ENCODE assay signal across 26 cellular contexts in the genomic region with DNA sequence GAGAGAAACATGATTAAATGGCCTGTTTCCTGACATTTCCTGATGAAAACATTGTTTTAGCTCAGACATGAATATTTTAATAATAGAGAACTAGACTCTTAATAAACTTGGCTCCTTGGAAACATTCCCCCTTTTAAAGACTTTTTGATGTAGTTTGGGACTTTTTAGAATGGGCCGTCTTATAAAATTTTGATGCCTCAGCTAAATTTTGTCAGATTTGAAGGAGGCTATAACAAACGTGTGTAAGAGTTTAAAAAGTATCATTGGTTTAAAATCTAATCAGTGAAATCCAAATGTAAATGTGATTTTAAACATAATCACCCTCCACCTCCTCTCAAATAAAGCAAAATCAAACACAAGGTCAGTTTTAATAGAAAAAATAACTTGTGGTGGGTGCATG.
DNase-seq lines count a peak whose midpoint lies in the region; ATAC-seq, FAIRE-seq and TF ChIP-seq lines count a peak whose summit lies in the region.
"Had no signal": no experiment of that assay in that cellular context is flagged by ENCODE, and none has a peak within 500 bp of the region (broad histone marks: within the 10 kb centered on the region; RNA-seq: fewer than 3 reads in every experiment).

No MANE protein-coding gene starts in this region.

- no peak for TF ChIP-seq EP300 in SK-N-SH (IDR thresholded peaks at IDR 0.05; ENCODE audit: borderline replicate concordance in 1 of 2, low read depth in 1 of 2, low read length in 1 of 2)

- TF ChIP-seq RAD21 in SK-N-SH (IDR thresholded peaks at IDR 0.05; ENCODE audit: low read length) = no peak

- no peak overlapping the region for H2AFZ ChIP-seq in SK-N-SH (ENCODE audit: low read depth)
- H2AFZ ChIP-seq in MM.1S (ENCODE audit: low read length) = peak overlapping the region; percentile 64; the same call in 1 of the 2 replicates
- H2AFZ ChIP-seq in astrocyte (ENCODE audit: low read depth, low read length) = no peak overlapping the region
- H2AFZ ChIP-seq: GM23338 had no signal

- H3K27me3 ChIP-seq in SK-N-SH (ENCODE audit: insufficient read depth) = no peaks in the 10 kb centered on the region; the same call in 1 of the 2 replicates
- no peaks in the 10 kb centered on the region for H3K27me3 ChIP-seq in MM.1S (replicated peaks; ENCODE audit: insufficient read depth, low read length)
- H3K27me3 ChIP-seq in astrocyte (ENCODE audit: insufficient read depth, low read length) = no peaks in the 10 kb centered on the region
- H3K27me3 ChIP-seq: BLaER1 treated with 17β-estradiol and CSF1 and Interleukin-3, amounts not matched to agents 10 nM and 100 nM had no signal

- H3K27ac ChIP-seq in SK-N-SH (ENCODE audit: low read depth in 2 of 2, low read length in 1 of 2) = no peak overlapping the region
- peak overlapping the region; percentile 80; the same call in 1 of the 2 replicates for H3K27ac ChIP-seq in MM.1S (ENCODE audit: low read length)
- no peak overlapping the region for H3K27ac ChIP-seq in astrocyte (ENCODE audit: low read depth, low read length)
- H3K27ac ChIP-seq: 22Rv1; BLaER1 treated with 17β-estradiol and CSF1 and Interleukin-3, amounts not matched to agents 10 nM and 100 nM had no signal

- H3K4me2 ChIP-seq in SK-N-SH = no peak overlapping the region
- peak overlapping the region; percentile 88 for H3K4me2 ChIP-seq in MM.1S (ENCODE audit: low read depth, low read length)
- no peak overlapping the region for H3K4me2 ChIP-seq in astrocyte (ENCODE audit: low read length)
- H3K4me2 ChIP-seq: BLaER1 treated with 17β-estradiol and CSF1 and Interleukin-3, amounts not matched to agents 10 nM and 100 nM; GM23338 had no signal

- no peak overlapping the region for H3K4me3 Mint-ChIP-seq in astrocyte (ENCODE audit: unreplicated experiment)
- H3K4me3 Mint-ChIP-seq in activated T-cell treated with anti-CD3 and anti-CD28 coated beads, Interleukin-2, amount 50 U/mL, for 4 hours = no peak overlapping the region
- H3K4me3 Mint-ChIP-seq: CD14-positive monocyte; CD4-positive, alpha-beta T cell; CD8-positive, alpha-beta memory T cell; GM23338; H9 had no signal

- H4K20me1 ChIP-seq in SK-N-SH (ENCODE audit: insufficient read depth) = no peaks in the 10 kb centered on the region
- no peaks in the 10 kb centered on the region for H4K20me1 ChIP-seq in MM.1S (ENCODE audit: insufficient read depth, low read length)
- no peaks in the 10 kb centered on the region for H4K20me1 ChIP-seq in astrocyte (ENCODE audit: insufficient read depth, low read length)
- H4K20me1 ChIP-seq: BLaER1 treated with 17β-estradiol and CSF1 and Interleukin-3, amounts not matched to agents 10 nM and 100 nM had no signal

- no peak for TF ChIP-seq CTCF in SK-N-SH (IDR thresholded peaks at IDR 0.05)
- no peak for TF ChIP-seq CTCF in MM.1S (IDR thresholded peaks at IDR 0.05; ENCODE audit: low read length)
- no peak for TF ChIP-seq CTCF in astrocyte (IDR thresholded peaks at IDR 0.05; ENCODE audit: insufficient read depth, low read depth, low read length)

- no peaks in the 10 kb centered on the region for H3K9me2 ChIP-seq in SK-N-SH
- no peaks in the 10 kb centered on the region for H3K9me2 ChIP-seq in MM.1S (replicated peaks; ENCODE audit: insufficient read depth, low read length)

- H3K9me3 Mint-ChIP-seq in astrocyte (ENCODE audit: unreplicated experiment) = no peaks in the 10 kb centered on the region
- peaks cover 6% of the 10 kb centered on the region for H3K9me3 Mint-ChIP-seq in activated T-cell treated with anti-CD3 and anti-CD28 coated beads, Interleukin-2, amount 50 U/mL, for 4 hours
- H3K9me3 Mint-ChIP-seq: CD4-positive, alpha-beta T cell; GM23338; H9 had no signal

- 8% methylated on average over 2 of the region's 2 CpGs for WGBS in SK-N-SH (ENCODE audit: low lambda C conversion rate)

- CTCF ChIA-PET in SK-N-SH (lab: Yijun Ruan, JAX) = no interaction called here

- POLR2A ChIA-PET in SK-N-SH (lab: Yijun Ruan, JAX) = no interaction called here

- FAIRE-seq in astrocyte (lab: Jason Lieb, UNC) = peak; percentile 32
- FAIRE-seq: A204.1, D721Med, GM12891, GM18507 had no signal

- H3K4me1 ChIP-seq in SK-N-SH (ENCODE audit: control insufficient read depth in 1 of 2, insufficient read depth in 2 of 2, low read depth in 1 of 2, low read length in 1 of 2) (no peaks in the 10 kb centered on the region), MM.1S (ENCODE audit: low read length) (peaks cover 23% of the 10 kb centered on the region), astrocyte (ENCODE audit: insufficient read depth, low read length) (no peaks in the 10 kb centered on the region)
- H3K4me1 ChIP-seq: BE2C had no signal

- H3F3A ChIP-seq in SK-N-SH (replicated peaks; ENCODE audit: insufficient read depth) (peaks cover 9% of the 10 kb centered on the region), MM.1S (ENCODE audit: insufficient read depth, low read length) (0 out of 2 replicates have a peak, but pooled peaks cover 4% of the 10 kb centered on the region)

- no peaks in the 10 kb centered on the region for H3K79me2 ChIP-seq in SK-N-SH (ENCODE audit: insufficient read depth)
- H3K79me2 ChIP-seq in MM.1S (ENCODE audit: low read length) = no peaks in the 10 kb centered on the region
- H3K79me2 ChIP-seq in astrocyte (ENCODE audit: insufficient read depth, low read length) = no peaks in the 10 kb centered on the region

- no peak for DNase-seq in SK-N-SH
- no peak for DNase-seq in MM.1S
- no peak for DNase-seq in astrocyte (ENCODE audit: low read depth)
- no peak for DNase-seq in ureter (ENCODE audit: low spot score)
- DNase-seq in activated T-cell treated with anti-CD3 and anti-CD28 coated beads, Interleukin-2, amount 50 U/mL, for 4 hours = no peak
- DNase-seq: ACHN; AML-193; BE2C; CD4-positive, alpha-beta T cell; CD8-positive, alpha-beta memory T cell; DMS 273 treated with DMSO at 0.1 percent for 48 hours; DMS79; EL; GF-D8; H9 had no signal

- H3K9me3 ChIP-seq in SK-N-SH (no peaks in the 10 kb centered on the region), MM.1S (replicated peaks; ENCODE audit: insufficient read depth, low read length) (no peaks in the 10 kb centered on the region), astrocyte (ENCODE audit: insufficient read depth, low read depth, low read length) (no peaks in the 10 kb centered on the region)
- H3K9me3 ChIP-seq: BE2C had no signal

- H3K4me1 Mint-ChIP-seq in astrocyte (ENCODE audit: low read depth, unreplicated experiment) = peaks cover 10% of the 10 kb centered on the region
- H3K4me1 Mint-ChIP-seq in activated T-cell treated with anti-CD3 and anti-CD28 coated beads, Interleukin-2, amount 50 U/mL, for 4 hours (ENCODE audit: low read depth) = peaks cover 1% of the 10 kb centered on the region
- H3K4me1 Mint-ChIP-seq: CD14-positive monocyte; CD8-positive, alpha-beta memory T cell; GM23338; H9 had no signal

- H3K4me3 ChIP-seq in SK-N-SH (ENCODE audit: low read depth in 2 of 2, low read length in 1 of 2) = no peak overlapping the region
- H3K4me3 ChIP-seq in MM.1S (ENCODE audit: low read length) = no peak overlapping the region; the same call in 1 of the 2 replicates
- no peak overlapping the region for H3K4me3 ChIP-seq in astrocyte (ENCODE audit: insufficient read depth, low read depth, low read length)
- H3K4me3 ChIP-seq: BLaER1 treated with 17β-estradiol and CSF1 and Interleukin-3, amounts not matched to agents 10 nM and 100 nM; GM23338 had no signal

- H3K36me3 ChIP-seq in SK-N-SH (replicated peaks in 1 of 2; ENCODE audit: control insufficient read depth in 1 of 2, insufficient read depth in 2 of 2, low read length in 1 of 2) (no peaks in the 10 kb centered on the region), MM.1S (replicated peaks; ENCODE audit: insufficient read depth, low read length) (no peaks in the 10 kb centered on the region), astrocyte (ENCODE audit: insufficient read depth, low read length) (no peaks in the 10 kb centered on the region)
- H3K36me3 ChIP-seq: BE2C; BLaER1 treated with 17β-estradiol and CSF1 and Interleukin-3, amounts not matched to agents 10 nM and 100 nM had no signal

- H3K27me3 Mint-ChIP-seq in astrocyte (ENCODE audit: low read depth, unreplicated experiment) = peaks cover 5% of the 10 kb centered on the region
- peaks cover 1% of the 10 kb centered on the region for H3K27me3 Mint-ChIP-seq in activated T-cell treated with anti-CD3 and anti-CD28 coated beads, Interleukin-2, amount 50 U/mL, for 4 hours (ENCODE audit: low read depth)

- H3K9ac ChIP-seq in SK-N-SH (no peak overlapping the region), MM.1S (ENCODE audit: low read length) (no peak overlapping the region), astrocyte (ENCODE audit: low read length) (no peak overlapping the region)
- H3K9ac ChIP-seq: BLaER1 treated with 17β-estradiol and CSF1 and Interleukin-3, amounts not matched to agents 10 nM and 100 nM had no signal

- H3K36me3 Mint-ChIP-seq in astrocyte (ENCODE audit: low read depth, unreplicated experiment) = no peaks in the 10 kb centered on the region
- H3K36me3 Mint-ChIP-seq in activated T-cell treated with anti-CD3 and anti-CD28 coated beads, Interleukin-2, amount 50 U/mL, for 4 hours (ENCODE audit: insufficient read depth) = no peaks in the 10 kb centered on the region
- H3K36me3 Mint-ChIP-seq: CD14-positive monocyte had no signal

- ATAC-seq in SK-N-SH treated with all-trans-retinoic acid at 6 μM for 48 hours = no peak
- no peak for ATAC-seq in activated T-cell treated with anti-CD3 and anti-CD28 coated beads, Interleukin-2, amount 50 U/mL, for 4 hours
- no peak for ATAC-seq in HG03097 (IDR thresholded peaks at IDR 0.05; ENCODE audit: low FRiP score, unreplicated experiment)
- ATAC-seq: GM23338, HCT116 had no signal

- H3K27ac Mint-ChIP-seq in astrocyte (ENCODE audit: unreplicated experiment) = no peak overlapping the region
- H3K27ac Mint-ChIP-seq: CD14-positive monocyte; CD4-positive, alpha-beta T cell; CD8-positive, alpha-beta memory T cell; GM23338; H9 had no signal

TF ChIP-seq in SK-N-SH, 30 proteins besides CTCF, POLR2A, EP300 and RAD21:
- TF ChIP-seq YY1 (IDR thresholded peaks at IDR 0.05; ENCODE audit: low read depth) = no peak
- TF ChIP-seq TCF12 (IDR thresholded peaks at IDR 0.05) = peak; percentile 12; the same call in 1 of the 2 replicates

TF ChIP-seq in SK-N-SH treated with all-trans-retinoic acid at 6 μM for 48 hours, 23 proteins besides CTCF, POLR2A, EP300 and RAD21 (continues in another document):
- TF ChIP-seq ZFP30 (CRISPR knock-in tag; IDR thresholded peaks at IDR 0.05) (no peak), ESRRG (CRISPR knock-in tag; IDR thresholded peaks at IDR 0.05) (no peak), GLIS3 (CRISPR knock-in tag; IDR thresholded peaks at IDR 0.05) (no peak), ZNF8 (CRISPR knock-in tag; IDR thresholded peaks at IDR 0.05) (no peak)
